ENCODE assay signal across 23 cellular contexts in genomic region chr2:199760574-199760973, GRCh38.
"Had no signal": no experiment of that assay in that cellular context is flagged by ENCODE, and none has a peak within 500 bp of the region (broad histone marks: within the 10 kb centered on the region; RNA-seq: fewer than 3 reads in every experiment).

No MANE protein-coding gene starts in this region.

- H3K36me3 ChIP-seq: cardiac muscle cell, left ventricle myocardium inferior, neutrophil, upper lobe of left lung had no signal

- H3K79me2 ChIP-seq: hepatocyte, parathyroid adenoma had no signal

- H3K27ac Mint-ChIP-seq: activated CD4-positive, alpha-beta T cell treated with anti-CD3 and anti-CD28 coated beads, Interleukin-2, amount 10 ng/mL, durations not matched to agents 7 days and 5 days; activated naive CD4-positive, alpha-beta T cell treated with anti-CD3 and anti-CD28 coated beads, Interleukin-2, amount 50 U/mL, for 24 hours; dendritic cell treated with granulocyte-macrophage colony-stimulating factor and Interleukin-4, amounts not matched to agents 40 ng/mL and 50 ng/mL, for 4 days; natural killer cell treated with Interleukin-12 subunit alpha and Interleukin-12 subunit beta and Interleukin-15 and Interleukin-18, amount 100 ng/mL, for 72 hours; T-helper 2 cell treated with Interferon-gamma antibody and Interleukin-4, amounts not matched to agents 5 μg/mL and 100 μg/mL, for 36 hours had no signal

- H3K4me1 ChIP-seq: body of pancreas, parathyroid adenoma had no signal

- H3K36me3 Mint-ChIP-seq: activated naive CD4-positive, alpha-beta T cell treated with anti-CD3 and anti-CD28 coated beads, Interleukin-2, amount 50 U/mL, for 24 hours; natural killer cell treated with Interleukin-12 subunit alpha and Interleukin-12 subunit beta and Interleukin-15 and Interleukin-18, amount 100 ng/mL, for 72 hours had no signal

- H3K4me3 ChIP-seq: body of pancreas, cardiac muscle cell, hepatocyte, left ventricle myocardium inferior, upper lobe of left lung had no signal

- H3K27me3 ChIP-seq: body of pancreas, cardiac muscle cell, hepatocyte, neutrophil, upper lobe of left lung had no signal

- ATAC-seq: body of pancreas, right cardiac atrium had no signal

- H3K9me3 Mint-ChIP-seq: activated CD4-positive, alpha-beta T cell treated with anti-CD3 and anti-CD28 coated beads, Interleukin-2, amount 10 ng/mL, durations not matched to agents 7 days and 5 days; activated naive CD4-positive, alpha-beta T cell treated with anti-CD3 and anti-CD28 coated beads, Interleukin-2, amount 50 U/mL, for 24 hours; natural killer cell treated with Interleukin-12 subunit alpha and Interleukin-12 subunit beta and Interleukin-15 and Interleukin-18, amount 100 ng/mL, for 72 hours; T-helper 2 cell treated with Interferon-gamma antibody and Interleukin-4, amounts not matched to agents 5 μg/mL and 100 μg/mL, for 36 hours had no signal

- H3K4me3 Mint-ChIP-seq: activated CD4-positive, alpha-beta T cell treated with anti-CD3 and anti-CD28 coated beads, Interleukin-2, amount 10 ng/mL, durations not matched to agents 7 days and 5 days; activated naive CD4-positive, alpha-beta T cell treated with anti-CD3 and anti-CD28 coated beads, Interleukin-2, amount 50 U/mL, for 24 hours; dendritic cell treated with granulocyte-macrophage colony-stimulating factor and Interleukin-4, amounts not matched to agents 40 ng/mL and 50 ng/mL, for 4 days; natural killer cell treated with Interleukin-12 subunit alpha and Interleukin-12 subunit beta and Interleukin-15 and Interleukin-18, amount 100 ng/mL, for 72 hours; T-helper 2 cell treated with Interferon-gamma antibody and Interleukin-4, amounts not matched to agents 5 μg/mL and 100 μg/mL, for 36 hours had no signal

- H3K4me1 Mint-ChIP-seq: activated CD4-positive, alpha-beta T cell treated with anti-CD3 and anti-CD28 coated beads, Interleukin-2, amount 10 ng/mL, durations not matched to agents 7 days and 5 days; activated naive CD4-positive, alpha-beta T cell treated with anti-CD3 and anti-CD28 coated beads, Interleukin-2, amount 50 U/mL, for 24 hours had no signal

- H3K27ac ChIP-seq: body of pancreas, cardiac muscle cell, hepatocyte, left ventricle myocardium inferior, neutrophil, parathyroid adenoma, upper lobe of left lung, VCaP had no signal

- DNase-seq: activated CD4-positive, alpha-beta T cell treated with anti-CD3 and anti-CD28 coated beads, Interleukin-2, amount 10 ng/mL, durations not matched to agents 7 days and 5 days; activated CD4-positive, CD25-positive, alpha-beta regulatory T cell treated with anti-CD3 and anti-CD28 coated beads, Interleukin-2, amount 50 U/mL, for 72 hours; activated gamma-delta T cell treated with Interleukin-2 at 50 U/mL for 16 hours; activated T-cell treated with anti-CD3 and anti-CD28 coated beads, Interleukin-2, amount 50 U/mL, for 1 hour; anterior cingulate cortex; body of pancreas; effector CD4-positive, alpha-beta T cell; erythroblast; glutamatergic neuron; left ventricle myocardium inferior; right cardiac atrium; stimulated activated CD4-positive, alpha-beta T cell treated with anti-CD3 and anti-CD28 coated beads, Interleukin-4, amount 100 ng/mL, for 24 hours; stimulated activated naive CD4-positive, alpha-beta T cell treated with Interleukin-2 at 50 U/mL for 16 hours; upper lobe of left lung had no signal

- H3K27me3 Mint-ChIP-seq: dendritic cell treated with granulocyte-macrophage colony-stimulating factor and Interleukin-4, amounts not matched to agents 40 ng/mL and 50 ng/mL, for 4 days had no signal

- H3K9me3 ChIP-seq: body of pancreas, left ventricle myocardium inferior, neutrophil, upper lobe of left lung had no signal

- H3K9ac ChIP-seq: parathyroid adenoma had no signal

- H3K4me2 ChIP-seq: hepatocyte had no signal

- H2AFZ ChIP-seq: hepatocyte, parathyroid adenoma had no signal
